Comparison of ENCODE assay signal across 21 cellular contexts in the genomic region with DNA sequence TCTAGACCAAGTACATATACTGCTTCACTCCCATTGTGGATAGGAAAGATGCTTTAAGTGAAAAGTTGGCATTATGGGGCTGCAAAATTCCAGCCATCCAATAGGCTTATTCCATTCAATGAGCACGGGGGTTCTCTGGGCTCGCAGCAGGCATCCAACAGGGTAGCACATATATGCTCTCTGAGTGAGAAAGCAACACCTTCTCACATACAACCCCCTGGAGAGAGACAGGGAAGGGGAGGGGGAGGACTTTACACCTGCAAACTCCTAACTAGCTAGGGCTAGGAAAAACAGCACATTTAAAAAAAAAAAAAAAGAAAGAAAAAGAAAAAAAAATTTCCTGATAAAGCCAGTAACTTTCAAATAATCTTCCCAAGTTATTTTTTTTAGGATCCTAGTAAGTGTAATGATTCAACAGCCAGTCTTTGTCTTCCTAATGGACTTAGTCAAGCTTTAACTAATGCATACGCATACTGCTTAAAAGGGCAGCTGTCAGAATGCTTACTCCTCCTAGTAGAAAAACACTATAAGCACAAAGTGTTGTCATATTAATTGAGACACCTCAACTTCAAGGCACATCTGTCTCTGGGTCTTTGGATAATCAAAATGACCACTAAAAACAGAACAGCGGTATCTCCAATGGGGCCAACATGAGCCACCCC. TPM values are rescaled to one million over a fixed set of nuclear protein-coding genes. Genes with fewer than 3 reads are reported as not detected.
"Had no signal": no experiment of that assay in that cellular context is flagged by ENCODE, and none has a peak within 500 bp of the region (broad histone marks: within the 10 kb centered on the region; RNA-seq: fewer than 3 reads in every experiment).

No MANE protein-coding gene starts in this region.

- H3K27ac Mint-ChIP-seq: activated naive CD4-positive, alpha-beta T cell treated with anti-CD3 and anti-CD28 coated beads, Interleukin-2, amount 50 U/mL, for 24 hours; dendritic cell treated with granulocyte-macrophage colony-stimulating factor and Interleukin-4, amounts not matched to agents 40 ng/mL and 50 ng/mL, for 4 days; natural killer cell had no signal

- H3K27me3 Mint-ChIP-seq: activated naive CD4-positive, alpha-beta T cell treated with anti-CD3 and anti-CD28 coated beads, Interleukin-2, amount 50 U/mL, for 24 hours; dendritic cell treated with granulocyte-macrophage colony-stimulating factor and Interleukin-4, amounts not matched to agents 40 ng/mL and 50 ng/mL, for 4 days; stimulated activated naive CD8-positive, alpha-beta T cell treated with anti-CD3 and anti-CD28 coated beads, Interleukin-15, amount 100 ng/mL, for 72 hours had no signal

- DNase-seq: activated CD4-positive, alpha-beta T cell treated with anti-CD3 and anti-CD28 coated beads, Interleukin-2, amount 50 U/mL, for 4 hours; activated gamma-delta T cell; effector CD8-positive, alpha-beta T cell; islet precursor cell; left colon; lower lobe of right lung; natural killer cell; right lobe of liver; small intestine; stimulated activated CD4-positive, alpha-beta T cell treated with anti-CD3 and anti-CD28 coated beads, Interleukin-15, amount 100 ng/mL, for 24 hours; stimulated activated CD4-positive, alpha-beta T cell treated with anti-CD3 and anti-CD28 coated beads, Interleukin-2, amount 100 ng/mL, for 48 hours; stimulated activated naive CD8-positive, alpha-beta T cell treated with anti-CD3 and anti-CD28 coated beads, Interleukin-15, amount 100 ng/mL, for 72 hours; transverse colon; WERI-Rb-1 had no signal

- H3K27me3 ChIP-seq: neutrophil, right lobe of liver, suprapubic skin, transverse colon, vagina had no signal

- H3K4me3 Mint-ChIP-seq: activated naive CD4-positive, alpha-beta T cell treated with anti-CD3 and anti-CD28 coated beads, Interleukin-2, amount 50 U/mL, for 24 hours; dendritic cell treated with granulocyte-macrophage colony-stimulating factor and Interleukin-4, amounts not matched to agents 40 ng/mL and 50 ng/mL, for 4 days; natural killer cell; stimulated activated naive CD8-positive, alpha-beta T cell treated with anti-CD3 and anti-CD28 coated beads, Interleukin-15, amount 100 ng/mL, for 72 hours had no signal

- ATAC-seq: left colon; lower lobe of right lung; natural killer cell; right lobe of liver; stimulated activated naive CD8-positive, alpha-beta T cell treated with anti-CD3 and anti-CD28 coated beads, Interleukin-15, amount 100 ng/mL, for 72 hours had no signal

- H3K9ac ChIP-seq: parathyroid adenoma had no signal

- H3K9me3 Mint-ChIP-seq: activated naive CD4-positive, alpha-beta T cell treated with anti-CD3 and anti-CD28 coated beads, Interleukin-2, amount 50 U/mL, for 24 hours; dendritic cell treated with granulocyte-macrophage colony-stimulating factor and Interleukin-4, amounts not matched to agents 40 ng/mL and 50 ng/mL, for 4 days; natural killer cell; stimulated activated naive CD8-positive, alpha-beta T cell treated with anti-CD3 and anti-CD28 coated beads, Interleukin-15, amount 100 ng/mL, for 72 hours had no signal

- H3K4me3 ChIP-seq: lower lobe of right lung, right lobe of liver, suprapubic skin, transverse colon, vagina had no signal

- H3K4me1 ChIP-seq: lower lobe of right lung, parathyroid adenoma, right lobe of liver, suprapubic skin, transverse colon, vagina had no signal

- H3K4me1 Mint-ChIP-seq: stimulated activated naive CD8-positive, alpha-beta T cell treated with anti-CD3 and anti-CD28 coated beads, Interleukin-15, amount 100 ng/mL, for 72 hours had no signal

- H2AFZ ChIP-seq: parathyroid adenoma had no signal

- H3K9me3 ChIP-seq: lower lobe of right lung, neutrophil, right lobe of liver, suprapubic skin, transverse colon, vagina had no signal

- H3K27ac ChIP-seq: lower lobe of right lung, neutrophil, parathyroid adenoma, right lobe of liver, suprapubic skin, transverse colon, vagina, WERI-Rb-1 had no signal

RNA-seq across cellular contexts. Expression of gene TFAP2E, which starts 49.5 kb away (rescaled TPM):
- total RNA-seq: endothelial cell of umbilical vein had no signal
